Comparison of ENCODE assay signal across 25 cellular contexts in genomic region chr17:8610558-8610957, GRCh38. TPM values are rescaled to one million over a fixed set of nuclear protein-coding genes. Genes with fewer than 3 reads are reported as not detected.
DNase-seq lines count a peak whose midpoint lies in the region; FAIRE-seq and TF ChIP-seq lines count a peak whose summit lies in the region.
"Had no signal": no experiment of that assay in that cellular context is flagged by ENCODE, and none has a peak within 500 bp of the region (broad histone marks: within the 10 kb centered on the region; RNA-seq: fewer than 3 reads in every experiment).

No MANE protein-coding gene starts in this region.

- no peak overlapping the region for H2AFZ ChIP-seq in ACC112 (ENCODE audit: low read length, unreplicated experiment)

- peak overlapping the region; percentile 72; the same call in 1 of the 2 replicates for H3K4me3 ChIP-seq in ACC112 (ENCODE audit: low read depth, low read length)
- no peak overlapping the region for H3K4me3 ChIP-seq in liver (ENCODE audit: low read depth in 1 of 3, low read length in 3 of 3)
- H3K4me3 ChIP-seq in skeletal muscle tissue (ENCODE audit: low read length in 3 of 3) = no peak overlapping the region
- H3K4me3 ChIP-seq: MG63, mucosa of descending colon, pancreas had no signal

- TF ChIP-seq CTCF in VCaP (conservative IDR thresholded peaks at IDR 0.05) (no peak), liver (IDR thresholded peaks at IDR 0.05; ENCODE audit: low read depth, low read length, missing input control) (no peak)

- WGBS in liver = 90% methylated on average over 2 of the region's 2 CpGs

- no peak for TF ChIP-seq RAD21 in liver (IDR thresholded peaks at IDR 0.05)

- FAIRE-seq in GM12892 (lab: Jason Lieb, UNC) = no peak
- FAIRE-seq: endometrium, HTR-8/SVneo, pancreas, TTC549 had no signal

- H3K79me2 ChIP-seq in ACC112 (ENCODE audit: control insufficient read depth, insufficient read depth, low read length, unreplicated experiment) = peaks cover 22% of the 10 kb centered on the region

- H3K9me3 ChIP-seq in liver (ENCODE audit: control insufficient read depth in 4 of 4, low read length in 3 of 4) (no peaks in the 10 kb centered on the region), skeletal muscle tissue (ENCODE audit: control insufficient read depth in 3 of 3, low read length in 3 of 3) (no peaks in the 10 kb centered on the region)
- H3K9me3 ChIP-seq: mucosa of descending colon, pancreas had no signal

- H3K27ac ChIP-seq in ACC112 (ENCODE audit: low read depth, low read length) (peak overlapping the region; percentile 67; the same call in 1 of the 2 replicates), VCaP (peak overlapping the region; percentile 68), liver (ENCODE audit: low read depth in 1 of 2, low read length in 2 of 2) (no peak overlapping the region), skeletal muscle tissue (ENCODE audit: low read depth, low read length) (peak overlapping the region; percentile 43)
- H3K27ac ChIP-seq: pancreas had no signal

- H3K4me1 ChIP-seq in ACC112 (ENCODE audit: control insufficient read depth, insufficient read depth, low read length, unreplicated experiment) (peaks cover 19% of the 10 kb centered on the region), liver (ENCODE audit: control insufficient read depth in 4 of 4, insufficient read depth in 4 of 4, low read length in 3 of 4) (peaks cover 0 to 21% (median 14%) of the 10 kb centered on the region in 4 donors), skeletal muscle tissue (ENCODE audit: control insufficient read depth in 3 of 3, insufficient read depth in 3 of 3, low read length in 3 of 3) (peaks cover 4 to 14% (median 13%) of the 10 kb centered on the region in 3 donors)
- H3K4me1 ChIP-seq: pancreas had no signal

- no peaks in the 10 kb centered on the region for H3K36me3 ChIP-seq in ACC112 (ENCODE audit: insufficient read depth, low read length)
- H3K36me3 ChIP-seq in liver (ENCODE audit: control insufficient read depth in 4 of 4, insufficient read depth in 3 of 4, low read depth in 1 of 4, low read length in 3 of 4) = no peaks in the 10 kb centered on the region
- H3K36me3 ChIP-seq in skeletal muscle tissue (ENCODE audit: control insufficient read depth in 3 of 3, insufficient read depth in 3 of 3, low read length in 3 of 3) = no peaks in the 10 kb centered on the region
- H3K36me3 ChIP-seq: MG63, pancreas, right atrium auricular region had no signal

- no peak for TF ChIP-seq POLR2A in GM12892 (IDR thresholded peaks at IDR 0.05; ENCODE audit: low read depth, low read length)

- H3K27me3 ChIP-seq in ACC112 (ENCODE audit: insufficient read depth, low read length) = no peaks in the 10 kb centered on the region
- no peaks in the 10 kb centered on the region for H3K27me3 ChIP-seq in liver (ENCODE audit: control insufficient read depth in 4 of 4, insufficient read depth in 4 of 4, low read length in 3 of 4)
- H3K27me3 ChIP-seq in skeletal muscle tissue (ENCODE audit: control insufficient read depth in 3 of 3, insufficient read depth in 3 of 3, low read length in 3 of 3) = no peaks in the 10 kb centered on the region
- H3K27me3 ChIP-seq: MG63, pancreas, right atrium auricular region had no signal

- H3K9ac ChIP-seq in liver (ENCODE audit: low read depth in 1 of 2, low read length in 2 of 2) = peak overlapping the region in 1 of 2 donors; percentile 49
- no peak overlapping the region for H3K9ac ChIP-seq in skeletal muscle tissue (ENCODE audit: low read depth in 1 of 3, low read length in 3 of 3)

- no peak for DNase-seq in NCI-H1436 treated with DMSO at 0.1 percent for 48 hours (lab: John Stamatoyannopoulos, UW)
- DNase-seq in GM12892 (ENCODE audit: insufficient read length) = no peak
- DNase-seq in NCI-H510A (lab: John Stamatoyannopoulos, UW) = no peak
- DNase-seq: activated CD4-positive, alpha-beta memory T cell treated with anti-CD3 and anti-CD28 coated beads, Interleukin-2, amount 10 ng/mL, durations not matched to agents 7 days and 5 days; activated CD8-positive, alpha-beta memory T cell treated with anti-CD3 and anti-CD28 coated beads, Interleukin-2, amount 50 U/mL, for 48 hours; COR-L47; DMS79 treated with DMSO at 0.1 percent for 48 hours; H9; islet precursor cell; KBM-7; MG63; mucosa of descending colon; NCI-H1417; NCI-H774; nephron progenitor cell; pancreas; stimulated activated naive B cell treated with anti-CD40 and anti-IgM and Interleukin-4, amounts not matched to agents 10 μg/mL and 1 μg/mL and 100 μg/mL, for 72 hours had no signal

TF ChIP-seq in liver, 16 proteins besides CTCF, POLR2A, EP300 and RAD21:
- TF ChIP-seq NR2F2 (IDR thresholded peaks at IDR 0.05) = peak; percentile 56
- TF ChIP-seq, protein P1, sequence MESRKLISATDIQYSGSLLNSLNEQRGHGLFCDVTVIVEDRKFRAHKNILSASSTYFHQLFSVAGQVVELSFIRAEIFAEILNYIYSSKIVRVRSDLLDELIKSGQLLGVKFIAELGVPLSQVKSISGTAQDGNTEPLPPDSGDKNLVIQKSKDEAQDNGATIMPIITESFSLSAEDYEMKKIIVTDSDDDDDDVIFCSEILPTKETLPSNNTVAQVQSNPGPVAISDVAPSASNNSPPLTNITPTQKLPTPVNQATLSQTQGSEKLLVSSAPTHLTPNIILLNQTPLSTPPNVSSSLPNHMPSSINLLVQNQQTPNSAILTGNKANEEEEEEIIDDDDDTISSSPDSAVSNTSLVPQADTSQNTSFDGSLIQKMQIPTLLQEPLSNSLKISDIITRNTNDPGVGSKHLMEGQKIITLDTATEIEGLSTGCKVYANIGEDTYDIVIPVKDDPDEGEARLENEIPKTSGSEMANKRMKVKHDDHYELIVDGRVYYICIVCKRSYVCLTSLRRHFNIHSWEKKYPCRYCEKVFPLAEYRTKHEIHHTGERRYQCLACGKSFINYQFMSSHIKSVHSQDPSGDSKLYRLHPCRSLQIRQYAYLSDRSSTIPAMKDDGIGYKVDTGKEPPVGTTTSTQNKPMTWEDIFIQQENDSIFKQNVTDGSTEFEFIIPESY (IDR thresholded peaks at IDR 0.05) = no peak
- no peak for TF ChIP-seq HNF4G (IDR thresholded peaks at IDR 0.05)
- TF ChIP-seq RXRA (IDR thresholded peaks at IDR 0.05) = no peak
- TF ChIP-seq SP1 (IDR thresholded peaks at IDR 0.05) = no peak
- no peak for TF ChIP-seq TAF1 (conservative IDR thresholded peaks at IDR 0.05)
- TF ChIP-seq FOXA1 (IDR thresholded peaks at IDR 0.05) = no peak
- TF ChIP-seq GABPA (IDR thresholded peaks at IDR 0.05 in 1 of 2, conservative IDR thresholded peaks at IDR 0.05 in 1 of 2) = no peak

RNA-seq across cellular contexts. Expression of gene MYH10, which starts 20.0 kb away (rescaled TPM):
- total RNA-seq in liver (10 to 100 TPM; 37.8 to 79.1 TPM), skeletal muscle tissue (72.0 TPM)
- polyA plus RNA-seq in liver = 10 to 100 TPM in 1 of 2 donors, 1 to 10 TPM in 1; 9.1 to 13.9 TPM
- polyA plus RNA-seq in GM12892 (2012; ENCODE audit: missing spikeins) = 8.1 TPM

Comparison
In these comparisons a context has a peak if more than half of its experiments do, and no peak if none do; other contexts are left out.
1. H3K27ac ChIP-seq: peak in ACC112 (single experiment), VCaP (single experiment) and skeletal muscle tissue (single experiment); none in liver (0 of 2).